7 cellular contexts compared by ENCODE assay signal in genomic region chrX:72181178-72182125, GRCh38. TPM values are rescaled to one million over a fixed set of nuclear protein-coding genes. Genes with fewer than 3 reads are reported as not detected.
DNase-seq lines count a peak whose midpoint lies in the region; ATAC-seq and TF ChIP-seq lines count a peak whose summit lies in the region.

Gene PIN4 (plus strand): TSS chrX:72181757. CDS start chrX:72181786, 29 bp downstream.

- no peak for TF ChIP-seq CTCF in astrocyte of the cerebellum (IDR thresholded peaks at IDR 0.05; ENCODE audit: low read depth, low read length, missing control alignments)

- H3K4me1 Mint-ChIP-seq in T-helper 2 cell treated with Interferon-gamma antibody and Interleukin-4, amounts not matched to agents 5 μg/mL and 100 μg/mL, for 36 hours (ENCODE audit: low read depth) = peaks cover 7% of the 10 kb centered on the region

- in situ Hi-C loops in astrocyte of the cerebellum (cut with HindIII; ENCODE audit: low sequenced_read_pairs) = no loop called here

- no peak within 1 kb of the TSS for H3K27ac Mint-ChIP-seq in T-helper 2 cell treated with Interferon-gamma antibody and Interleukin-4, amounts not matched to agents 5 μg/mL and 100 μg/mL, for 36 hours

- peak within 1 kb of the TSS; percentile 66 for H3K4me3 ChIP-seq in astrocyte of the cerebellum (ENCODE audit: low read depth, low read length)

- no peaks in the 10 kb centered on the region for H3K36me3 Mint-ChIP-seq in T-helper 2 cell treated with Interferon-gamma antibody and Interleukin-4, amounts not matched to agents 5 μg/mL and 100 μg/mL, for 36 hours (ENCODE audit: low read depth)

- no peaks in the 10 kb centered on the region for H3K9me3 Mint-ChIP-seq in T-helper 2 cell treated with Interferon-gamma antibody and Interleukin-4, amounts not matched to agents 5 μg/mL and 100 μg/mL, for 36 hours

- no peaks in the 10 kb centered on the region for H3K27me3 Mint-ChIP-seq in T-helper 2 cell treated with Interferon-gamma antibody and Interleukin-4, amounts not matched to agents 5 μg/mL and 100 μg/mL, for 36 hours (ENCODE audit: low read depth)

- DNase-seq in NCI-H1930 (lab: John Stamatoyannopoulos, UW) (peak; percentile 72 to 79), astrocyte of the cerebellum (ENCODE audit: low read depth) (peak; percentile 94), hepatic stellate cell (ENCODE audit: low spot score) (peak; percentile 80), renal cortical epithelial cell (ENCODE audit: low read depth) (peak; percentile 95)
- DNase-seq in T-helper 2 cell treated with Interferon-gamma antibody and Interleukin-4, amounts not matched to agents 5 μg/mL and 100 μg/mL, for 36 hours (ENCODE audit: low spot score) = peak; percentile 79

- ATAC-seq in GM18505 (IDR thresholded peaks at IDR 0.05; ENCODE audit: unreplicated experiment) = peak; percentile 94
- peak; percentile 95 for ATAC-seq in HG02973 (IDR thresholded peaks at IDR 0.05; ENCODE audit: unreplicated experiment)

- H3K4me3 Mint-ChIP-seq in T-helper 2 cell treated with Interferon-gamma antibody and Interleukin-4, amounts not matched to agents 5 μg/mL and 100 μg/mL, for 36 hours = no peak within 1 kb of the TSS

- peak; percentile 48 for TF ChIP-seq POLR2A in GM18505 (IDR thresholded peaks at IDR 0.05; ENCODE audit: borderline replicate concordance, extremely low read depth, insufficient read depth, insufficient read length)

RNA-seq across cellular contexts. Expression of gene PIN4, which starts in this region (rescaled TPM):
- 14.1 and 14.3 TPM in 2 replicates for total RNA-seq in renal cortical epithelial cell

Comparison
In these comparisons a context has a peak if more than half of its experiments do, and no peak if none do; other contexts are left out.
1. Peak in every context shown above with its lines: DNase-seq, ATAC-seq and H3K4me3 ChIP-seq.